ENCODE assay signal across 1 cellular context in genomic region chr12:51926718-51927117, GRCh38.
TF ChIP-seq lines count a peak whose summit lies in the region.

No MANE protein-coding gene starts in this region.

TF ChIP-seq in HCT116, 20 proteins besides CTCF, POLR2A, EP300 and RAD21 (continued from another document):
- no peak for TF ChIP-seq REST (IDR thresholded peaks at IDR 0.05; ENCODE audit: low read depth)
- TF ChIP-seq EGR1 (IDR thresholded peaks at IDR 0.05; ENCODE audit: low read depth): no peak
- TF ChIP-seq YY1 (IDR thresholded peaks at IDR 0.05; ENCODE audit: extremely low read depth, insufficient replicate concordance, low read depth, low read length): no peak
- TF ChIP-seq TCF7L2 (IDR thresholded peaks at IDR 0.05; ENCODE audit: borderline replicate concordance, extremely low read depth, insufficient read depth, insufficient read length): no peak
- TF ChIP-seq ATF3 (IDR thresholded peaks at IDR 0.05): no peak
- no peak for TF ChIP-seq EZH2 (IDR thresholded peaks at IDR 0.05)
- TF ChIP-seq ZNF274 (IDR thresholded peaks at IDR 0.05; ENCODE audit: low read depth, low read length): no peak
- TF ChIP-seq MAX (IDR thresholded peaks at IDR 0.05): no peak
- TF ChIP-seq SRF (IDR thresholded peaks at IDR 0.05; ENCODE audit: low read depth): no peak
- TF ChIP-seq CBX3 (IDR thresholded peaks at IDR 0.05; ENCODE audit: low read depth): no peak
- TF ChIP-seq CEBPB (IDR thresholded peaks at IDR 0.05; ENCODE audit: low read depth): no peak
- no peak for TF ChIP-seq EZH2phosphoT487 (IDR thresholded peaks at IDR 0.05; ENCODE audit: borderline replicate concordance)
- no peak for TF ChIP-seq POLR2AphosphoS5 (IDR thresholded peaks at IDR 0.05; ENCODE audit: low read depth, low read length)
- TF ChIP-seq JUND (IDR thresholded peaks at IDR 0.05): no peak
- TF ChIP-seq SIN3A (IDR thresholded peaks at IDR 0.05; ENCODE audit: low read depth): no peak
- TF ChIP-seq ZFX (IDR thresholded peaks at IDR 0.05): no peak
